8 cellular contexts compared by ENCODE assay signal in genomic region chr6:41424370-41425058, GRCh38.
DNase-seq lines count a peak whose midpoint lies in the region; ATAC-seq and TF ChIP-seq lines count a peak whose summit lies in the region.

No MANE protein-coding gene starts in this region.

- 6 to 10% methylated on average over 4 of the region's 4 CpGs for WGBS in heart right ventricle, 2 donors

- no peak overlapping the region for H3K27ac ChIP-seq in heart right ventricle

- no peak overlapping the region for H3K27ac Mint-ChIP-seq in activated naive CD8-positive, alpha-beta T cell treated with anti-CD3 and anti-CD28 coated beads, Interleukin-2, amount 50 U/mL, for 24 hours

- H3K4me1 Mint-ChIP-seq in activated naive CD8-positive, alpha-beta T cell treated with anti-CD3 and anti-CD28 coated beads, Interleukin-2, amount 50 U/mL, for 24 hours, result peaks cover 11% of the 10 kb centered on the region

- intact Hi-C loops in heart right ventricle (cut with DNase I), result loop anchor here in 9 of 10 donors (1.0 to 5.0 kb wide), 9 partner anchors 33 to 258 kb away; no protein-coding TSS in a partner anchor

- no peak overlapping the region for H3K4me3 Mint-ChIP-seq in activated naive CD8-positive, alpha-beta T cell treated with anti-CD3 and anti-CD28 coated beads, Interleukin-2, amount 50 U/mL, for 24 hours

- no peaks in the 10 kb centered on the region for H3K36me3 Mint-ChIP-seq in activated naive CD8-positive, alpha-beta T cell treated with anti-CD3 and anti-CD28 coated beads, Interleukin-2, amount 50 U/mL, for 24 hours (ENCODE audit: low read depth)

- DNase-seq in NCI-H446 (lab: John Stamatoyannopoulos, UW), result peak; percentile 56 to 65
- DNase-seq in NCI-H446 treated with DMSO at 0.1 percent for 48 hours (lab: John Stamatoyannopoulos, UW), result no peak
- DNase-seq in NCI-H1105 (lab: John Stamatoyannopoulos, UW), result peak; percentile 67
- peak; percentile 66 for DNase-seq in T follicular helper cell (ENCODE audit: low read depth)
- peak; percentile 88 for DNase-seq in activated naive CD8-positive, alpha-beta T cell treated with anti-CD3 and anti-CD28 coated beads, Interleukin-2, amount 50 U/mL, for 24 hours
- peak; percentile 58 to 88 for DNase-seq in heart right ventricle
- no peak for DNase-seq in retinal pigment epithelial cell (ENCODE audit: low read depth)

- H3K27me3 Mint-ChIP-seq in activated naive CD8-positive, alpha-beta T cell treated with anti-CD3 and anti-CD28 coated beads, Interleukin-2, amount 50 U/mL, for 24 hours, result peaks cover 23% of the 10 kb centered on the region

- H3K36me3 ChIP-seq in heart right ventricle, result no peaks in the 10 kb centered on the region

- ATAC-seq in activated naive CD8-positive, alpha-beta T cell treated with anti-CD3 and anti-CD28 coated beads, Interleukin-2, amount 50 U/mL, for 24 hours, result no peak
- ATAC-seq in heart right ventricle (peak in 6 of 8 donors; percentile 34 to 67 (median 46)), GM18868 (IDR thresholded peaks at IDR 0.05; ENCODE audit: unreplicated experiment) (no peak)

- peaks cover 0 to 51% (median 15%) of the 10 kb centered on the region in 7 donors for H3K27me3 ChIP-seq in heart right ventricle

- H3K9me3 ChIP-seq in heart right ventricle, result peaks cover 0 to 5% (median 2%) of the 10 kb centered on the region in 11 donors

- peak; percentile 62 to 91 (median 85) for TF ChIP-seq CTCF in heart right ventricle (IDR thresholded peaks at IDR 0.05)
- TF ChIP-seq CTCF in retinal pigment epithelial cell (conservative IDR thresholded peaks at IDR 0.05; ENCODE audit: low read depth, low read length), result peak; percentile 93

- H3K4me3 ChIP-seq in heart right ventricle (no peak overlapping the region), retinal pigment epithelial cell (ENCODE audit: low read length) (no peak overlapping the region)

- peaks cover 3 to 39% (median 28%) of the 10 kb centered on the region in 9 donors for H3K4me1 ChIP-seq in heart right ventricle

- no peaks in the 10 kb centered on the region for H3K9me3 Mint-ChIP-seq in activated naive CD8-positive, alpha-beta T cell treated with anti-CD3 and anti-CD28 coated beads, Interleukin-2, amount 50 U/mL, for 24 hours

Comparison
In these comparisons a context has a peak if more than half of its experiments do, and no peak if none do; other contexts are left out.
1. DNase-seq: peak in NCI-H446 (2 of 2), NCI-H1105 (single experiment), T follicular helper cell (single experiment), activated naive CD8-positive, alpha-beta T cell treated with anti-CD3 and anti-CD28 coated beads, Interleukin-2, amount 50 U/mL, for 24 hours (single experiment) and heart right ventricle (2 of 2); none in NCI-H446 treated with DMSO at 0.1 percent for 48 hours (single experiment) and retinal pigment epithelial cell (single experiment).
2. ATAC-seq: peak in heart right ventricle (6 of 8); none in activated naive CD8-positive, alpha-beta T cell treated with anti-CD3 and anti-CD28 coated beads, Interleukin-2, amount 50 U/mL, for 24 hours (single experiment) and GM18868 (single experiment).